In the genomic region with DNA sequence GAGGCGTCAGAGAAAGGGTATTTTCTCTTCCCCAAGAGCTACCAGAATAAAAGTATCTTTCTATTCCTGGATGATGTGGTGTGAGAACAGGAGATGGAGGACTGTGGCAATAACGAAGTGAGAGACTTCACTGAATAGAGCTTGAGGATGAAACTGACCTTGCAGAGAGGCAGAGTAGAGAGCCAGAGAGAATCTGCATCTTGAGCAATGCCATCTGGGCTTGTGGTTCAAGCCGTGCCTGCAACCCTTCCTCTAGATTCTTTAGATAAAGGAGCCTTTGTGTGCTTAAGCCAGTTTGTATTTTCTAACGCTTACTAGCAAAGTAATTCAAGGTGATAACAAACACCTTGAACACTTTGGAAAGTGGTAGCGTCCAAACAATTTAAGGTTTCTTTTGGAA, we compare ENCODE assay signal across 13 cellular contexts. TPM values are rescaled to one million over a fixed set of nuclear protein-coding genes. Genes with fewer than 3 reads are reported as not detected.
A peak's percentile ranks its signal among the peaks of the same experiment; 100 is the strongest.
DNase-seq lines count a peak whose midpoint lies in the region; ATAC-seq and TF ChIP-seq lines count a peak whose summit lies in the region.
"Had no signal": no experiment of that assay in that cellular context is flagged by ENCODE, and none has a peak within 500 bp of the region (broad histone marks: within the 10 kb centered on the region; RNA-seq: fewer than 3 reads in every experiment).

No MANE protein-coding gene starts in this region.

- WGBS in psoas muscle, 3 donors: 44 to 66% (median 45%) methylated on average over 5 of the region's 5 CpGs

- peaks cover 45% of the 10 kb centered on the region for H3K79me2 ChIP-seq in PC-3 (ENCODE audit: low read length)

- H3K36me3 ChIP-seq in PC-3 (ENCODE audit: low read depth, low read length) (no peaks in the 10 kb centered on the region; the same call in 1 of the 2 replicates), psoas muscle (ENCODE audit: insufficient read depth in 1 of 2, low read depth in 1 of 2) (no peaks in the 10 kb centered on the region)
- H3K36me3 ChIP-seq: neutrophil had no signal

- ATAC-seq in PC-3 (no peak), psoas muscle (peak; percentile 21 to 34 (median 32))

- POLR2A ChIA-PET in PC-3 (lab: Charles Lee; ENCODE audit: unreplicated experiment): interaction anchor here (0.6 kb wide), 1 partner anchor 131 kb away, joined by 5 read pairs; no protein-coding TSS in a partner anchor

- H3K27me3 ChIP-seq in PC-3 (ENCODE audit: low read length): no peaks in the 10 kb centered on the region
- no peaks in the 10 kb centered on the region for H3K27me3 ChIP-seq in psoas muscle (ENCODE audit: insufficient read depth in 3 of 3, low read length in 2 of 3)

- peak; percentile 65 for DNase-seq in HCEC 1CT
- peak; percentile 42 for DNase-seq in PC-3
- no peak for DNase-seq in psoas muscle
- DNase-seq in stimulated activated CD4-positive, alpha-beta T cell treated with anti-CD3 and anti-CD28 coated beads, Interleukin-2, amount 100 ng/mL, for 48 hours: no peak
- DNase-seq in ecto neural progenitor cell (ENCODE audit: low spot score): no peak
- DNase-seq in DMS153 treated with DMSO at 0.1 percent for 48 hours (lab: John Stamatoyannopoulos, UW; ENCODE audit: unreplicated experiment): no peak
- no peak for DNase-seq in DMS79 (lab: John Stamatoyannopoulos, UW)
- DNase-seq: activated CD8-positive, alpha-beta memory T cell treated with anti-CD3 and anti-CD28 coated beads, Interleukin-2, amount 50 U/mL, for 48 hours; EL; NCI-H2081 treated with DMSO at 0.1 percent for 48 hours; T-helper 2 cell had no signal

- H3K4me3 ChIP-seq in PC-3 (ENCODE audit: low read length): peak overlapping the region; percentile 69
- H3K4me3 ChIP-seq in psoas muscle: peak overlapping the region; percentile 79

- H3K27ac ChIP-seq in PC-3 (ENCODE audit: low read length) (peak overlapping the region; percentile 83), cingulate gyrus (ENCODE audit: low read depth, low read length) (peak overlapping the region; percentile 5), psoas muscle (peak overlapping the region; percentile 97)
- H3K27ac ChIP-seq: neutrophil had no signal

- no peaks in the 10 kb centered on the region for H3K9me2 ChIP-seq in PC-3 (replicated peaks; ENCODE audit: low read length)

- H3K4me1 ChIP-seq in PC-3 (ENCODE audit: insufficient read depth, low read length) (peaks cover 45% of the 10 kb centered on the region), psoas muscle (peaks cover 21% of the 10 kb centered on the region)

- H3K9me3 ChIP-seq in PC-3 (ENCODE audit: low read length) (no peaks in the 10 kb centered on the region), psoas muscle (no peaks in the 10 kb centered on the region)
- H3K9me3 ChIP-seq: neutrophil had no signal

- no peak overlapping the region for H2AFZ ChIP-seq in PC-3 (ENCODE audit: low read length)

- H3F3A ChIP-seq in PC-3 (ENCODE audit: low read length, unreplicated experiment): no peaks in the 10 kb centered on the region

- no TSS peak for BruUV-seq in PC-3 (replicated peaks; lab: Mats Ljungman, UMichigan)

- TF ChIP-seq CTCF in PC-3 (conservative IDR thresholded peaks at IDR 0.05; ENCODE audit: low read depth, low read length): no peak
- no peak for TF ChIP-seq CTCF in psoas muscle (IDR thresholded peaks at IDR 0.05)

- no peak overlapping the region; the same call in 1 of the 2 replicates for H3K9ac ChIP-seq in PC-3 (ENCODE audit: low read length)

- H4K20me1 ChIP-seq in PC-3 (ENCODE audit: low read length): no peaks in the 10 kb centered on the region

- CTCF ChIA-PET in PC-3 (lab: Charles Lee): no interaction called here

- intact Hi-C loops in PC-3 (cut with micrococcal nuclease) (loop anchor here (2.0 to 10.0 kb wide), 2 partner anchors 131 to 205 kb away; partner anchors contain the start of gene PRSS23), psoas muscle (cut with DNase I) (loop anchor here (5.0 kb wide), 2 partner anchors 72 to 132 kb away; partner anchors contain the start of gene PRSS23 (in 2 of the 2))

- peak overlapping the region; percentile 88 for H3K4me2 ChIP-seq in PC-3 (ENCODE audit: low read length)

RNA-seq across cellular contexts. Expression of gene ME3, which starts 2.2 kb away (rescaled TPM):
- total RNA-seq in PC-3 (2014; rRNA removed) (80.8 and 83.8 TPM in 2 replicates), psoas muscle (10 to 100 TPM; 11.2 to 19.5 (median 14.2) TPM)
- polyA plus RNA-seq in psoas muscle: 1 to 10 TPM; 5.1 to 9.3 (median 6.9) TPM

Comparison
In these comparisons a context has a peak if more than half of its experiments do, and no peak if none do; other contexts are left out.
1. DNase-seq: peak in HCEC 1CT (single experiment) and PC-3 (single experiment); none in psoas muscle (0 of 2), stimulated activated CD4-positive, alpha-beta T cell treated with anti-CD3 and anti-CD28 coated beads, Interleukin-2, amount 100 ng/mL, for 48 hours (0 of 2), ecto neural progenitor cell (single experiment), DMS153 treated with DMSO at 0.1 percent for 48 hours (single experiment) and DMS79 (single experiment).
2. H3K27ac ChIP-seq: peak in every context shown above with its lines; median percentile 97 in psoas muscle; 83 in PC-3; 5 in cingulate gyrus.